ENCODE assay signal across 26 cellular contexts in the genomic region with DNA sequence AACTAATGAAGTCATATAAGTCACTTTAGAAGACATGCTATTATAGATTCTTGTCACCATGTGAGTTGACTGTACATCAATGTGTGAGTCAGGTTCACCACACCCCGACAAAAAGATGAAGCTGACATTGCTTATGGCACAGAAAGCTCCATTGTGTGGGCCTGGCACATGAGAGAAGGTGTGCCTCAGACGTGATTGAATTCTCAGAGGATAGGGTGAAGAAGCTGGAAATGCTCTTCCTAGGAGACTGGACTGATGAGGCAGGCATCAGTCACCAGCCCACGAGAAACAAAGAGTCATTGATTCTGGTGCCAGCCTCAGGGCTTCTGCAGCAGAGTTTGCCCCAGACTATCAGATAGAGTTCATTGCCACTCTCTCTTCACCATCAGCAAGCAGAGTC. TPM values are rescaled to one million over a fixed set of nuclear protein-coding genes. Genes with fewer than 3 reads are reported as not detected.
DNase-seq lines count a peak whose midpoint lies in the region; ATAC-seq lines count a peak whose summit lies in the region.
"Had no signal": no experiment of that assay in that cellular context is flagged by ENCODE, and none has a peak within 500 bp of the region (broad histone marks: within the 10 kb centered on the region; RNA-seq: fewer than 3 reads in every experiment).

No MANE protein-coding gene starts in this region.

- ATAC-seq in HG03175 (IDR thresholded peaks at IDR 0.05; ENCODE audit: unreplicated experiment) (no peak), HG02588 (IDR thresholded peaks at IDR 0.05; ENCODE audit: unreplicated experiment) (no peak)
- ATAC-seq: activated T-cell treated with anti-CD3 and anti-CD28 coated beads, Interleukin-2, amount 50 U/mL, for 4 hours; CD8-positive, alpha-beta T cell; HepG2; left cardiac atrium; Right ventricle myocardium inferior; stimulated activated effector memory CD8-positive, alpha-beta T cell treated with anti-CD3 and anti-CD28 coated beads, Interleukin-12 subunit alpha, Interleukin-12 subunit beta, amount 100 ng/mL, for 72 hours had no signal

- intact Hi-C loops in posterior vena cava (cut with DNase I): no loop called here

- DNase-seq in Ammon's horn (ENCODE audit: low spot score) (peak; percentile 57), RPMI7951 (ENCODE audit: low read depth) (peak; percentile 24), epidermal melanocyte (ENCODE audit: insufficient read length, low spot score) (peak; percentile 42), kidney tubule cell (ENCODE audit: low spot score) (peak; percentile 74), activated T-cell treated with anti-CD3 and anti-CD28 coated beads for 4 hours (no peak), posterior vena cava (ENCODE audit: low spot score) (no peak)
- DNase-seq: 8988T; activated CD4-positive, alpha-beta T cell treated with anti-CD3 and anti-CD28 coated beads, Interleukin-2, amount 10 ng/mL, durations not matched to agents 24 days and 14 days; activated gamma-delta T cell treated with Interleukin-2 at 50 U/mL for 16 hours; activated T-cell treated with anti-CD3 and anti-CD28 coated beads, Interleukin-2, amount 50 U/mL, for 4 hours; CD8-positive, alpha-beta T cell; central memory CD4-positive, alpha-beta T cell; Karpas-422; left cardiac atrium; NCI-H1436 treated with DMSO at 0.1 percent for 48 hours; NCI-H446 treated with DMSO at 0.1 percent for 48 hours; sigmoid colon; stimulated activated CD4-positive, alpha-beta T cell treated with anti-CD3 and anti-CD28 coated beads, Interleukin-4, amount 100 ng/mL, for 24 hours; T-helper 9 cell; uterus had no signal

RNA-seq across cellular contexts. Expression of gene LRAT, which starts 35.9 kb away (rescaled TPM):
- total RNA-seq in RPMI7951 (2014; rRNA removed; shearing (Covaris generic)): under 0.01 and 0.10 TPM in 2 replicates
- under 1 TPM in 1 of 2 donors, not detected in 1; 0.10 TPM for total RNA-seq in posterior vena cava
- total RNA-seq: activated CD4-positive, alpha-beta T cell treated with anti-CD3 and anti-CD28 coated beads, Interleukin-2, amount 10 ng/mL, durations not matched to agents 24 days and 14 days; activated CD8-positive, alpha-beta memory T cell treated with anti-CD3 and anti-CD28 coated beads for 36 hours; activated T-cell treated with anti-CD3 and anti-CD28 coated beads, Interleukin-2, amount 50 U/mL, for 4 hours; CD8-positive, alpha-beta T cell; HepG2; Right ventricle myocardium inferior had no signal

Comparison
In these comparisons a context has a peak if more than half of its experiments do, and no peak if none do; other contexts are left out.
1. DNase-seq: peak in Ammon's horn (single experiment), RPMI7951 (single experiment), epidermal melanocyte (single experiment) and kidney tubule cell (single experiment); none in activated T-cell treated with anti-CD3 and anti-CD28 coated beads for 4 hours (single experiment) and posterior vena cava (single experiment).